In the genomic region with DNA sequence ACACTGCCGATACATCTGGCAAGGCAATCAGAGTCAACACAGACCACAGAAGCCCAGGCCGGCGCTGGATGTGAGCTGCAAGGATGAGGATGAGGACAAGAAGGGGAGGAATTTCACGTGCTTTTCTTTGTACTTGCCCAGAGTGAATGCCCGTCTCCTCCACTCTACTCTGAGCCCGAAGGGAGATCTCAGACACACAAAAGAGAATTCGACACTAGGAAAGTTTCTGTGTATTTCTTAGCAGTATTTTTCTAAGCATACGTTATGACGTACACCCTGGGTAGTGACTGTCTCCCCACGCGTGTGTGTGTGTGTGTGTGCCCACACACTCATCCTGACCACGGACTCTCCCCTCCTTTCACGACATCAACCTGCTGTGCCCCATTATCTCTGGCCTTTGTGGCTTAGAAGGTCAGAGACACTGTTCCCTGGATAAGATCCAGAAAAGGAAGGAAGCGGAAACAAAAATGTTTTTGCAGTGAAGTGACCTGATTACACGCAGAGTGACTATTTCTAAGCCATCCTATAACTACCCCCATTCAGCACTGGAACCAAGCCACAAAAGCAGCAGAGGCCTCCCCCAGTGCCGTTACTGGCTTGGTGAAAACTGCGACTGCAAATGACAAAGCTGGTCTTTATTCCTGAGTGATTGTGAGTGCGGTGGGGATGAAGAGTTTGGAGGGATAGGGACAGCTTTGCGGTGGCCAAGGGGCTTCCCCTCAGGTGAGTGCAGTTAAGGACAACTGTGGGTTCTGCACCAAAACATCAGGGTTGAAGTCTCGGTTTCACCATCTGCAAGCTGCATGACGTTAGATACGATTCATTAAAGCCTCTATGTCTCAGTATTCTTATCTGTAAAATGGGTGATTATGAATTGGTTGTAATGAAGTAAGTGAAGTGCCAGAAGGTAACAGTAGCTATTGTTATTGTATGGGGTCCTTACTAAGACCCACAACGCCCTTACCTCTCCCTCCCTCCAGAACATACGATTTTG, we compare ENCODE assay signal across 11 cellular contexts.
DNase-seq lines count a peak whose midpoint lies in the region; ATAC-seq and TF ChIP-seq lines count a peak whose summit lies in the region.
"Had no signal": no experiment of that assay in that cellular context is flagged by ENCODE, and none has a peak within 500 bp of the region (broad histone marks: within the 10 kb centered on the region; RNA-seq: fewer than 3 reads in every experiment).

No MANE protein-coding gene starts in this region.

- H2AFZ ChIP-seq in SK-N-SH (ENCODE audit: low read depth) (peak overlapping the region; percentile 75), osteoblast (ENCODE audit: low read length) (peak overlapping the region; percentile 3)

- ATAC-seq in GM19463 (IDR thresholded peaks at IDR 0.05; ENCODE audit: unreplicated experiment): no peak

- H3K4me2 ChIP-seq in SK-N-SH (peak overlapping the region; percentile 41), osteoblast (ENCODE audit: insufficient read depth, low read length) (peak overlapping the region; percentile 55)

- DNase-seq in Caki2 (ENCODE audit: low read depth): peak; percentile 81
- DNase-seq in SK-N-SH: peak; percentile 28
- DNase-seq in fibroblast of pulmonary artery (ENCODE audit: low read depth): peak; percentile 73
- DNase-seq in osteoblast (ENCODE audit: insufficient read length, low spot score, missing footprints): peak; percentile 52
- no peak for DNase-seq in occipital lobe (lab: John Stamatoyannopoulos, UW)
- no peak for DNase-seq in SKM-1 treated with dmso at 0.1 percent for 144 hours (lab: John Stamatoyannopoulos, UW; ENCODE audit: unreplicated experiment)
- DNase-seq in activated CD8-positive, alpha-beta memory T cell treated with anti-CD3 and anti-CD28 coated beads, Interleukin-2, amount 50 U/mL, for 48 hours: no peak
- DNase-seq: activated CD4-positive, alpha-beta T cell treated with anti-CD3 and anti-CD28 coated beads, Interleukin-2, amount 50 U/mL, for 4 hours; amygdala; CD4-positive, CD25-positive, alpha-beta regulatory T cell had no signal

- H3K9me2 ChIP-seq in SK-N-SH: no peaks in the 10 kb centered on the region

- H3F3A ChIP-seq in SK-N-SH (replicated peaks; ENCODE audit: insufficient read depth): peaks cover 9% of the 10 kb centered on the region

- H3K9me3 ChIP-seq in SK-N-SH (no peaks in the 10 kb centered on the region), osteoblast (ENCODE audit: low read depth, low read length) (no peaks in the 10 kb centered on the region)

- H3K4me1 ChIP-seq in SK-N-SH (ENCODE audit: control insufficient read depth in 1 of 2, insufficient read depth in 2 of 2, low read depth in 1 of 2, low read length in 1 of 2) (peaks cover 21 to 24% of the 10 kb centered on the region in 2 experiments; a peak in 3 of 4 replicates), osteoblast (ENCODE audit: insufficient read depth, low read length) (peaks cover 44% of the 10 kb centered on the region)

- no peak for TF ChIP-seq RAD21 in SK-N-SH (IDR thresholded peaks at IDR 0.05; ENCODE audit: low read length)

- no peaks in the 10 kb centered on the region for H3K36me3 ChIP-seq in SK-N-SH (replicated peaks in 1 of 2; ENCODE audit: control insufficient read depth in 1 of 2, insufficient read depth in 2 of 2, low read length in 1 of 2)
- no peaks in the 10 kb centered on the region for H3K36me3 ChIP-seq in osteoblast (ENCODE audit: insufficient read depth, low read length)

- H3K9ac ChIP-seq in SK-N-SH: no peak overlapping the region; the same call in 1 of the 2 replicates

- H4K20me1 ChIP-seq in SK-N-SH (ENCODE audit: insufficient read depth): no peaks in the 10 kb centered on the region
- no peaks in the 10 kb centered on the region for H4K20me1 ChIP-seq in osteoblast (ENCODE audit: insufficient read depth, low read length)

- no peaks in the 10 kb centered on the region for H3K79me2 ChIP-seq in SK-N-SH (ENCODE audit: insufficient read depth)
- no peaks in the 10 kb centered on the region for H3K79me2 ChIP-seq in osteoblast (ENCODE audit: insufficient read depth, low read length)

- H3K4me3 ChIP-seq in SK-N-SH (ENCODE audit: low read depth in 2 of 2, low read length in 1 of 2): no peak overlapping the region
- no peak overlapping the region for H3K4me3 ChIP-seq in fibroblast of pulmonary artery (replicated peaks; ENCODE audit: low read depth, low read length)
- peak overlapping the region; percentile 14 for H3K4me3 ChIP-seq in osteoblast (ENCODE audit: insufficient read depth, low read length)

- CTCF ChIA-PET in SK-N-SH (lab: Yijun Ruan, JAX): interaction anchor here (0.9 kb wide), 1 partner anchor 837 kb away, joined by 3 read pairs; no protein-coding TSS in a partner anchor

- TF ChIP-seq CTCF in SK-N-SH (IDR thresholded peaks at IDR 0.05): no peak
- TF ChIP-seq CTCF in fibroblast of pulmonary artery (IDR thresholded peaks at IDR 0.05; ENCODE audit: low read length, missing control alignments): no peak
- TF ChIP-seq CTCF in osteoblast (IDR thresholded peaks at IDR 0.05; ENCODE audit: extremely low read depth, low read depth, low read length): no peak

- in situ Hi-C loops in Caki2 (cut with HindIII; ENCODE audit: low pct_unique_long_range_greater_than_20kb, low sequenced_read_pairs): no loop called here

- no peaks in the 10 kb centered on the region for H3K27me3 ChIP-seq in SK-N-SH (ENCODE audit: insufficient read depth)
- H3K27me3 ChIP-seq in osteoblast (ENCODE audit: insufficient read depth, low read length): no peaks in the 10 kb centered on the region

- WGBS in SK-N-SH (ENCODE audit: low lambda C conversion rate): 55% methylated on average over 24 of the region's 24 CpGs

- H3K27ac ChIP-seq in SK-N-SH (ENCODE audit: low read depth in 2 of 2, low read length in 1 of 2) (peak overlapping the region; percentile 75 to 86), osteoblast (ENCODE audit: low read depth, low read length) (peak overlapping the region; percentile 87)

- TF ChIP-seq EP300 in SK-N-SH (IDR thresholded peaks at IDR 0.05; ENCODE audit: borderline replicate concordance in 1 of 2, low read depth in 1 of 2, low read length in 1 of 2): peak in 1 of 2 experiments; percentile 46; a peak in 1 of 4 replicates

- POLR2A ChIA-PET in SK-N-SH (lab: Yijun Ruan, JAX): no interaction called here

TF ChIP-seq in SK-N-SH, 30 proteins besides CTCF, POLR2A, EP300 and RAD21:
- TF ChIP-seq SMC3 (IDR thresholded peaks at IDR 0.05; ENCODE audit: low read depth, low read length) (no peak), RFX5 (IDR thresholded peaks at IDR 0.05; ENCODE audit: low read length) (no peak), NRF1 (IDR thresholded peaks at IDR 0.05; ENCODE audit: low read depth, low read length) (no peak), FOSL2 (IDR thresholded peaks at IDR 0.05; ENCODE audit: borderline replicate concordance, low read depth) (peak; percentile 6; the same call in 1 of the 2 replicates), TAF1 (IDR thresholded peaks at IDR 0.05; ENCODE audit: borderline replicate concordance, low read depth, low read length) (0 out of 2 replicates have a peak, but pooled peaks have one; percentile 14), GABPA (IDR thresholded peaks at IDR 0.05; ENCODE audit: low read depth) (no peak; the same call in 1 of the 2 replicates), NFIC (IDR thresholded peaks at IDR 0.05; ENCODE audit: borderline replicate concordance) (peak; percentile 73), TEAD4 (IDR thresholded peaks at IDR 0.05; ENCODE audit: borderline replicate concordance, insufficient read depth) (no peak), TCF12 (IDR thresholded peaks at IDR 0.05) (peak; percentile 41; the same call in 1 of the 2 replicates), ELF1 (IDR thresholded peaks at IDR 0.05) (no peak), POLR2AphosphoS5 (IDR thresholded peaks at IDR 0.05; ENCODE audit: low read depth, low read length) (peak; percentile 33; the same call in 1 of the 2 replicates)
- TF ChIP-seq, protein P1, sequence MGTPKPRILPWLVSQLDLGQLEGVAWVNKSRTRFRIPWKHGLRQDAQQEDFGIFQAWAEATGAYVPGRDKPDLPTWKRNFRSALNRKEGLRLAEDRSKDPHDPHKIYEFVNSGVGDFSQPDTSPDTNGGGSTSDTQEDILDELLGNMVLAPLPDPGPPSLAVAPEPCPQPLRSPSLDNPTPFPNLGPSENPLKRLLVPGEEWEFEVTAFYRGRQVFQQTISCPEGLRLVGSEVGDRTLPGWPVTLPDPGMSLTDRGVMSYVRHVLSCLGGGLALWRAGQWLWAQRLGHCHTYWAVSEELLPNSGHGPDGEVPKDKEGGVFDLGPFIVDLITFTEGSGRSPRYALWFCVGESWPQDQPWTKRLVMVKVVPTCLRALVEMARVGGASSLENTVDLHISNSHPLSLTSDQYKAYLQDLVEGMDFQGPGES (IDR thresholded peaks at IDR 0.05; ENCODE audit: low read depth, low read length): no peak
- TF ChIP-seq, protein P2, sequence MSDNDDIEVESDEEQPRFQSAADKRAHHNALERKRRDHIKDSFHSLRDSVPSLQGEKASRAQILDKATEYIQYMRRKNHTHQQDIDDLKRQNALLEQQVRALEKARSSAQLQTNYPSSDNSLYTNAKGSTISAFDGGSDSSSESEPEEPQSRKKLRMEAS (IDR thresholded peaks at IDR 0.05; ENCODE audit: low read depth): 0 out of 2 replicates have a peak, but pooled peaks have one; percentile 6
- TF ChIP-seq, protein P3, sequence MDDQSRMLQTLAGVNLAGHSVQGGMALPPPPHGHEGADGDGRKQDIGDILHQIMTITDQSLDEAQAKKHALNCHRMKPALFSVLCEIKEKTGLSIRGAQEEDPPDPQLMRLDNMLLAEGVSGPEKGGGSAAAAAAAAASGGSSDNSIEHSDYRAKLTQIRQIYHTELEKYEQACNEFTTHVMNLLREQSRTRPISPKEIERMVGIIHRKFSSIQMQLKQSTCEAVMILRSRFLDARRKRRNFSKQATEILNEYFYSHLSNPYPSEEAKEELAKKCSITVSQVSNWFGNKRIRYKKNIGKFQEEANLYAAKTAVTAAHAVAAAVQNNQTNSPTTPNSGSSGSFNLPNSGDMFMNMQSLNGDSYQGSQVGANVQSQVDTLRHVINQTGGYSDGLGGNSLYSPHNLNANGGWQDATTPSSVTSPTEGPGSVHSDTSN (IDR thresholded peaks at IDR 0.05): 0 out of 2 replicates have a peak, but pooled peaks have one; percentile 9
- TF ChIP-seq, protein P4, sequence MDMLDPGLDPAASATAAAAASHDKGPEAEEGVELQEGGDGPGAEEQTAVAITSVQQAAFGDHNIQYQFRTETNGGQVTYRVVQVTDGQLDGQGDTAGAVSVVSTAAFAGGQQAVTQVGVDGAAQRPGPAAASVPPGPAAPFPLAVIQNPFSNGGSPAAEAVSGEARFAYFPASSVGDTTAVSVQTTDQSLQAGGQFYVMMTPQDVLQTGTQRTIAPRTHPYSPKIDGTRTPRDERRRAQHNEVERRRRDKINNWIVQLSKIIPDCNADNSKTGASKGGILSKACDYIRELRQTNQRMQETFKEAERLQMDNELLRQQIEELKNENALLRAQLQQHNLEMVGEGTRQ (IDR thresholded peaks at IDR 0.05; ENCODE audit: borderline replicate concordance, low read depth, low read length): no peak

Comparison
In these comparisons a context has a peak if more than half of its experiments do, and no peak if none do; other contexts are left out.
1. DNase-seq: peak in Caki2 (single experiment), SK-N-SH (single experiment), fibroblast of pulmonary artery (single experiment) and osteoblast (single experiment); none in occipital lobe (single experiment), SKM-1 treated with dmso at 0.1 percent for 144 hours (single experiment) and activated CD8-positive, alpha-beta memory T cell treated with anti-CD3 and anti-CD28 coated beads, Interleukin-2, amount 50 U/mL, for 48 hours (single experiment).